ENCODE assay signal across 26 cellular contexts in the genomic region with DNA sequence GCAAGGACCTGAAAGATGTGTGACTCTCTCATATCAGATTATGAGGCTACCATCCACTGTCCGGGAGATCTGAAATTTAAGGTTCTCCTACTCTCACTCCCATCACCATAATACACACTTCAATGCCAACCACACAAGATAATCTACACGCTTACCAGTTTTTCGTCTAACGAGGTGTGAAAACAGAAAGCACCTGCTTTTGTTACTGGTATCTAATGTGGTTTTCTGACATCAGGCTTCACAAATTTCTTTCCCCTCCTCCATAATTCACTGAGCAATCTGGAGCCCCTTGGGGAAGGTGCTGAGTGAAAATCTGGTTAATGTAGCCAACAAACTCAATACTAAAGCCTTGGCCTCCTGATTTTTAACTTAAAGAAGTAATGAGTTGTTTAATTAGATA. TPM values are rescaled to one million over a fixed set of nuclear protein-coding genes. Genes with fewer than 3 reads are reported as not detected.
DNase-seq lines count a peak whose midpoint lies in the region; ATAC-seq and TF ChIP-seq lines count a peak whose summit lies in the region.
"Had no signal": no experiment of that assay in that cellular context is flagged by ENCODE, and none has a peak within 500 bp of the region (broad histone marks: within the 10 kb centered on the region; RNA-seq: fewer than 3 reads in every experiment).

No MANE protein-coding gene starts in this region.

- ATAC-seq in activated T-cell treated with anti-CD3 and anti-CD28 coated beads, Interleukin-2, amount 50 U/mL, for 72 hours (replicated peaks in 1 of 2), result peak; percentile 23 to 67
- ATAC-seq in GM19351 (IDR thresholded peaks at IDR 0.05; ENCODE audit: unreplicated experiment) (peak; percentile 42), HG03432 (IDR thresholded peaks at IDR 0.05; ENCODE audit: unreplicated experiment) (peak; percentile 57), GM19035 (IDR thresholded peaks at IDR 0.05; ENCODE audit: unreplicated experiment) (no peak), GM18868 (IDR thresholded peaks at IDR 0.05; ENCODE audit: unreplicated experiment) (no peak)
- ATAC-seq: A549; activated CD8-positive, alpha-beta memory T cell treated with anti-CD3 and anti-CD28 coated beads, Interleukin-2, amount 10 ng/mL, durations not matched to agents 7 days and 5 days; foreskin keratinocyte; HCT116; WTC11 had no signal

- H3K4me1 Mint-ChIP-seq in activated T-cell treated with anti-CD3 and anti-CD28 coated beads, Interleukin-2, amount 50 U/mL, for 72 hours (ENCODE audit: low read depth), result no peaks in the 10 kb centered on the region
- peaks cover 43% of the 10 kb centered on the region for H3K4me1 Mint-ChIP-seq in glutamatergic neuron (ENCODE audit: low read depth, unreplicated experiment)
- H3K4me1 Mint-ChIP-seq: activated naive CD4-positive, alpha-beta T cell treated with anti-CD3 and anti-CD28 coated beads, Interleukin-2, amount 50 U/mL, for 24 hours; WTC11 had no signal

- no peak for TF ChIP-seq CTCF in glutamatergic neuron (IDR thresholded peaks at IDR 0.05; ENCODE audit: partially characterized antibody, unreplicated experiment)

- H3K9me3 Mint-ChIP-seq in activated T-cell treated with anti-CD3 and anti-CD28 coated beads, Interleukin-2, amount 50 U/mL, for 72 hours, result no peaks in the 10 kb centered on the region
- H3K9me3 Mint-ChIP-seq in glutamatergic neuron (ENCODE audit: unreplicated experiment), result peaks cover 8% of the 10 kb centered on the region
- H3K9me3 Mint-ChIP-seq: activated CD4-positive, alpha-beta T cell treated with anti-CD3 and anti-CD28 coated beads, Interleukin-2, amount 10 ng/mL, durations not matched to agents 7 days and 5 days; activated naive CD4-positive, alpha-beta T cell treated with anti-CD3 and anti-CD28 coated beads, Interleukin-2, amount 50 U/mL, for 24 hours; activated T-helper 1 cell treated with anti-CD3 and anti-CD28 coated beads, Interleukin-12 subunit alpha, Interleukin-12 subunit beta, Interleukin-2, Interleukin-4 antibody, amounts not matched to agents 30 ng/mL and 10 ng/mL and 1 ng/mL, durations not matched to agents 14 hours and 24 hours and 36 hours; CD4-positive, CD25-positive, alpha-beta regulatory T cell; WTC11 had no signal

- DNase-seq in activated T-cell treated with anti-CD3 and anti-CD28 coated beads, Interleukin-2, amount 50 U/mL, for 72 hours, result no peak
- no peak for DNase-seq in activated T-cell treated with anti-CD3 and anti-CD28 coated beads, Interleukin-2, amount 50 U/mL, for 48 hours
- DNase-seq in glutamatergic neuron (no peak), HCEC 1CT (no peak)
- DNase-seq: activated CD4-positive, alpha-beta T cell treated with anti-CD3 and anti-CD28 coated beads, Interleukin-2, amount 10 ng/mL, durations not matched to agents 7 days and 5 days; activated CD8-positive, alpha-beta memory T cell treated with anti-CD3 and anti-CD28 coated beads, Interleukin-2, amount 10 ng/mL, durations not matched to agents 7 days and 5 days; AML-193; CD4-positive, CD25-positive, alpha-beta regulatory T cell; esophagus squamous epithelium; foreskin keratinocyte; NCI-H1092 treated with DMSO at 0.1 percent for 48 hours; NCI-H510A treated with DMSO at 0.1 percent for 48 hours; PC-9; posterior cingulate gyrus; small intestine; stimulated activated naive CD4-positive, alpha-beta T cell treated with Interleukin-2 at 50 U/mL for 16 hours had no signal

- no peak overlapping the region for H3K27ac Mint-ChIP-seq in activated T-cell treated with anti-CD3 and anti-CD28 coated beads, Interleukin-2, amount 50 U/mL, for 72 hours
- H3K27ac Mint-ChIP-seq in glutamatergic neuron (ENCODE audit: unreplicated experiment), result peak overlapping the region; percentile 96
- H3K27ac Mint-ChIP-seq: activated CD4-positive, alpha-beta T cell treated with anti-CD3 and anti-CD28 coated beads, Interleukin-2, amount 10 ng/mL, durations not matched to agents 7 days and 5 days; activated CD8-positive, alpha-beta memory T cell treated with anti-CD3 and anti-CD28 coated beads, Interleukin-2, amount 10 ng/mL, durations not matched to agents 7 days and 5 days; activated naive CD4-positive, alpha-beta T cell treated with anti-CD3 and anti-CD28 coated beads, Interleukin-2, amount 50 U/mL, for 24 hours; activated T-helper 1 cell treated with anti-CD3 and anti-CD28 coated beads, Interleukin-12 subunit alpha, Interleukin-12 subunit beta, Interleukin-2, Interleukin-4 antibody, amounts not matched to agents 30 ng/mL and 10 ng/mL and 1 ng/mL, durations not matched to agents 14 hours and 24 hours and 36 hours; CD4-positive, CD25-positive, alpha-beta regulatory T cell; mesothelial cell of epicardium; WTC11 had no signal

- no peaks in the 10 kb centered on the region for H3K36me3 Mint-ChIP-seq in activated T-cell treated with anti-CD3 and anti-CD28 coated beads, Interleukin-2, amount 50 U/mL, for 72 hours (ENCODE audit: insufficient read depth in 2 of 2)
- no peaks in the 10 kb centered on the region for H3K36me3 Mint-ChIP-seq in glutamatergic neuron (ENCODE audit: unreplicated experiment)
- H3K36me3 Mint-ChIP-seq: activated CD8-positive, alpha-beta memory T cell treated with anti-CD3 and anti-CD28 coated beads, Interleukin-2, amount 10 ng/mL, durations not matched to agents 7 days and 5 days; activated naive CD4-positive, alpha-beta T cell treated with anti-CD3 and anti-CD28 coated beads, Interleukin-2, amount 50 U/mL, for 24 hours; CD4-positive, CD25-positive, alpha-beta regulatory T cell; mesothelial cell of epicardium; WTC11 had no signal

- no peak overlapping the region for H3K4me3 Mint-ChIP-seq in activated T-cell treated with anti-CD3 and anti-CD28 coated beads, Interleukin-2, amount 50 U/mL, for 72 hours
- peak overlapping the region; percentile 42 for H3K4me3 Mint-ChIP-seq in glutamatergic neuron (ENCODE audit: unreplicated experiment)
- H3K4me3 Mint-ChIP-seq: activated CD4-positive, alpha-beta T cell treated with anti-CD3 and anti-CD28 coated beads, Interleukin-2, amount 10 ng/mL, durations not matched to agents 7 days and 5 days; activated CD8-positive, alpha-beta memory T cell treated with anti-CD3 and anti-CD28 coated beads, Interleukin-2, amount 10 ng/mL, durations not matched to agents 7 days and 5 days; activated naive CD4-positive, alpha-beta T cell treated with anti-CD3 and anti-CD28 coated beads, Interleukin-2, amount 50 U/mL, for 24 hours; activated T-helper 1 cell treated with anti-CD3 and anti-CD28 coated beads, Interleukin-12 subunit alpha, Interleukin-12 subunit beta, Interleukin-2, Interleukin-4 antibody, amounts not matched to agents 30 ng/mL and 10 ng/mL and 1 ng/mL, durations not matched to agents 14 hours and 24 hours and 36 hours; CD4-positive, CD25-positive, alpha-beta regulatory T cell; mesothelial cell of epicardium; WTC11 had no signal

- peaks cover 5% of the 10 kb centered on the region for H3K27me3 Mint-ChIP-seq in activated T-cell treated with anti-CD3 and anti-CD28 coated beads, Interleukin-2, amount 50 U/mL, for 72 hours (ENCODE audit: low read depth)
- H3K27me3 Mint-ChIP-seq in glutamatergic neuron (ENCODE audit: unreplicated experiment), result peaks cover 5% of the 10 kb centered on the region

RNA-seq across cellular contexts. Expression of a gene that starts 10.1 kb away (rescaled TPM):
- total RNA-seq in activated T-cell treated with anti-CD3 and anti-CD28 coated beads, Interleukin-2, amount 50 U/mL, for 72 hours, result 10 to 100 TPM; 18.4 to 21.5 TPM
- 40.6 TPM for total RNA-seq in glutamatergic neuron (ENCODE audit: unreplicated experiment)

Comparison
In these comparisons a context has a peak if more than half of its experiments do, and no peak if none do; other contexts are left out.
1. ATAC-seq: peak in activated T-cell treated with anti-CD3 and anti-CD28 coated beads, Interleukin-2, amount 50 U/mL, for 72 hours (2 of 2), GM19351 (single experiment) and HG03432 (single experiment); none in GM19035 (single experiment) and GM18868 (single experiment).